Comparison of ENCODE assay signal across 1 cellular context in genomic region chr19:52190679-52191293, GRCh38.
TF ChIP-seq lines count a peak whose summit lies in the region.

No MANE protein-coding gene starts in this region.

TF ChIP-seq in K562, 482 proteins besides CTCF, POLR2A, EP300 and RAD21:
- TF ChIP-seq MEF2D (tag; conservative IDR thresholded peaks at IDR 0.05; ENCODE audit: low read depth) (no peak), ZNF324 (CRISPR knock-in tag; IDR thresholded peaks at IDR 0.05) (0 out of 2 replicates have a peak, but pooled peaks have one; percentile 38), SAP30 (IDR thresholded peaks at IDR 0.05; ENCODE audit: borderline replicate concordance, insufficient read depth, low read depth, low read length, poor library complexity, severe bottlenecking) (peak; percentile 20), PTTG1 (tag; IDR thresholded peaks at IDR 0.05; ENCODE audit: low read depth) (no peak), TEAD1 (CRISPR knock-in tag; IDR thresholded peaks at IDR 0.05) (peak in 1 of 2 experiments; percentile 49; a peak in 1 of 4 replicates), FOXP1 (CRISPR knock-in tag; IDR thresholded peaks at IDR 0.05) (0 out of 2 replicates have a peak, but pooled peaks have one; percentile 39)
